ENCODE assay signal across 9 cellular contexts in genomic region chr3:170179444-170179843, GRCh38. TPM values are rescaled to one million over a fixed set of nuclear protein-coding genes. Genes with fewer than 3 reads are reported as not detected.
DNase-seq lines count a peak whose midpoint lies in the region; ATAC-seq and TF ChIP-seq lines count a peak whose summit lies in the region.
"Had no signal": no experiment of that assay in that cellular context is flagged by ENCODE, and none has a peak within 500 bp of the region (broad histone marks: within the 10 kb centered on the region; RNA-seq: fewer than 3 reads in every experiment).

No MANE protein-coding gene starts in this region.

- H3K4me3 ChIP-seq in CD4-positive, CD25-positive, alpha-beta regulatory T cell (ENCODE audit: low read depth, low read length) = peak overlapping the region; percentile 96
- peak overlapping the region; percentile 89 for H3K4me3 ChIP-seq in MM.1S (ENCODE audit: low read length)
- peak overlapping the region; percentile 70 for H3K4me3 ChIP-seq in neural progenitor cell

- no peaks in the 10 kb centered on the region for H4K20me1 ChIP-seq in MM.1S (ENCODE audit: insufficient read depth, low read length)
- H4K20me1 ChIP-seq in neural progenitor cell (ENCODE audit: low read depth) = peaks cover 6% of the 10 kb centered on the region

- no peaks in the 10 kb centered on the region for H3K27me3 ChIP-seq in CD4-positive, CD25-positive, alpha-beta regulatory T cell (ENCODE audit: control insufficient read depth, insufficient read depth, low read length)
- H3K27me3 ChIP-seq in MM.1S (replicated peaks; ENCODE audit: insufficient read depth, low read length) = no peaks in the 10 kb centered on the region
- H3K27me3 ChIP-seq in neural progenitor cell = no peaks in the 10 kb centered on the region
- H3K27me3 ChIP-seq: foreskin keratinocyte had no signal

- peaks cover 33% of the 10 kb centered on the region for H3K36me3 ChIP-seq in CD4-positive, CD25-positive, alpha-beta regulatory T cell (ENCODE audit: control insufficient read depth, insufficient read depth, low read length)
- H3K36me3 ChIP-seq in MM.1S (replicated peaks; ENCODE audit: insufficient read depth, low read length) = peaks cover 13% of the 10 kb centered on the region
- H3K36me3 ChIP-seq in neural progenitor cell = peaks cover 5% of the 10 kb centered on the region

- peak overlapping the region; percentile 98 to 100 (median 99) for H3K27ac Mint-ChIP-seq in CD4-positive, CD25-positive, alpha-beta regulatory T cell
- H3K27ac Mint-ChIP-seq in chondrocyte (ENCODE audit: unreplicated experiment) (peak overlapping the region; percentile 96), neural progenitor cell (peak overlapping the region; percentile 3), endothelial cell (ENCODE audit: unreplicated experiment) (no peak overlapping the region)

- H3K36me3 Mint-ChIP-seq in CD4-positive, CD25-positive, alpha-beta regulatory T cell = peaks cover 31% of the 10 kb centered on the region
- H3K36me3 Mint-ChIP-seq in chondrocyte (ENCODE audit: low read depth) = peaks cover 8% of the 10 kb centered on the region
- H3K36me3 Mint-ChIP-seq in neural progenitor cell = peaks cover 22% of the 10 kb centered on the region
- H3K36me3 Mint-ChIP-seq in endothelial cell (ENCODE audit: low read depth, unreplicated experiment) = peaks cover 15% of the 10 kb centered on the region

- peaks cover 25 to 51% (median 39%) of the 10 kb centered on the region in 4 donors for H3K4me1 Mint-ChIP-seq in CD4-positive, CD25-positive, alpha-beta regulatory T cell
- H3K4me1 Mint-ChIP-seq in chondrocyte (ENCODE audit: low read depth) (peaks cover 23% of the 10 kb centered on the region), neural progenitor cell (peaks cover 22% of the 10 kb centered on the region), endothelial cell (ENCODE audit: unreplicated experiment) (peaks cover 19% of the 10 kb centered on the region)

- H3K4me2 ChIP-seq in MM.1S (ENCODE audit: low read depth, low read length) = peak overlapping the region; percentile 97
- H3K4me2 ChIP-seq in neural progenitor cell = peak overlapping the region; percentile 87

- peaks cover 60% of the 10 kb centered on the region for H3K4me1 ChIP-seq in CD4-positive, CD25-positive, alpha-beta regulatory T cell (ENCODE audit: control insufficient read depth, insufficient read depth, low read length, poor library complexity, severe bottlenecking)
- peaks cover 26% of the 10 kb centered on the region for H3K4me1 ChIP-seq in MM.1S (ENCODE audit: low read length)
- H3K4me1 ChIP-seq in neural progenitor cell = peaks cover 24% of the 10 kb centered on the region

- peaks cover 25% of the 10 kb centered on the region for H3F3A ChIP-seq in MM.1S (ENCODE audit: insufficient read depth, low read length)
- no peaks in the 10 kb centered on the region for H3F3A ChIP-seq in neural progenitor cell (ENCODE audit: low read depth)

- H2AFZ ChIP-seq in MM.1S (ENCODE audit: low read length) = no peak overlapping the region
- H2AFZ ChIP-seq in neural progenitor cell (replicated peaks) = no peak overlapping the region

- H3K27ac ChIP-seq in CD4-positive, CD25-positive, alpha-beta regulatory T cell (ENCODE audit: insufficient read depth, low read length, poor library complexity, severe bottlenecking) = peak overlapping the region; percentile 98
- H3K27ac ChIP-seq in MM.1S (ENCODE audit: low read length) (peak overlapping the region; percentile 79; the same call in 1 of the 2 replicates), neural progenitor cell (no peak overlapping the region)

- H3K9me3 ChIP-seq in CD4-positive, CD25-positive, alpha-beta regulatory T cell (ENCODE audit: control insufficient read depth in 2 of 2, low read length in 2 of 2) = no peaks in the 10 kb centered on the region
- H3K9me3 ChIP-seq in MM.1S (replicated peaks; ENCODE audit: insufficient read depth, low read length) (no peaks in the 10 kb centered on the region), neural progenitor cell (ENCODE audit: low read depth) (no peaks in the 10 kb centered on the region)

- TF ChIP-seq CTCF in MM.1S (IDR thresholded peaks at IDR 0.05; ENCODE audit: low read length) = no peak
- no peak for TF ChIP-seq CTCF in chondrocyte (IDR thresholded peaks at IDR 0.05)
- TF ChIP-seq CTCF in neural progenitor cell (IDR thresholded peaks at IDR 0.05) = no peak
- TF ChIP-seq CTCF in endothelial cell (IDR thresholded peaks at IDR 0.05; ENCODE audit: unreplicated experiment) = no peak

- no peaks in the 10 kb centered on the region for H3K9me2 ChIP-seq in MM.1S (replicated peaks; ENCODE audit: insufficient read depth, low read length)

- peak overlapping the region; percentile 97 to 99 (median 98) for H3K4me3 Mint-ChIP-seq in CD4-positive, CD25-positive, alpha-beta regulatory T cell
- H3K4me3 Mint-ChIP-seq in chondrocyte (ENCODE audit: unreplicated experiment) (peak overlapping the region; percentile 98), neural progenitor cell (peak overlapping the region; percentile 99), endothelial cell (ENCODE audit: unreplicated experiment) (no peak overlapping the region)

- peaks cover 4% of the 10 kb centered on the region for H3K27me3 Mint-ChIP-seq in CD4-positive, CD25-positive, alpha-beta regulatory T cell
- H3K27me3 Mint-ChIP-seq in chondrocyte (ENCODE audit: low read depth) (no peaks in the 10 kb centered on the region), neural progenitor cell (ENCODE audit: insufficient read depth, low read depth) (peaks cover 6% of the 10 kb centered on the region), endothelial cell (ENCODE audit: unreplicated experiment) (peaks cover 3% of the 10 kb centered on the region)

- DNase-seq in CD4-positive, CD25-positive, alpha-beta regulatory T cell = peak in 1 of 3 donors; percentile 11
- DNase-seq in MM.1S = no peak
- no peak for DNase-seq in chondrocyte (ENCODE audit: low spot score)
- DNase-seq in neural progenitor cell (ENCODE audit: low spot score) = no peak
- DNase-seq in NCI-H2196 (lab: John Stamatoyannopoulos, UW; ENCODE audit: unreplicated experiment) = no peak
- DNase-seq in pons (ENCODE audit: low spot score) = no peak
- DNase-seq in endothelial cell (ENCODE audit: low spot score) = no peak

- peaks cover 0 to 2% (median 0%) of the 10 kb centered on the region in 7 donors for H3K9me3 Mint-ChIP-seq in CD4-positive, CD25-positive, alpha-beta regulatory T cell
- H3K9me3 Mint-ChIP-seq in chondrocyte (ENCODE audit: low read depth) (no peaks in the 10 kb centered on the region), neural progenitor cell (no peaks in the 10 kb centered on the region), endothelial cell (ENCODE audit: unreplicated experiment) (no peaks in the 10 kb centered on the region)

- H3K9ac ChIP-seq in MM.1S (ENCODE audit: low read length) = peak overlapping the region; percentile 95
- H3K9ac ChIP-seq in neural progenitor cell = no peak overlapping the region

- H3K79me2 ChIP-seq in MM.1S (ENCODE audit: low read length) (peaks cover 71% of the 10 kb centered on the region), neural progenitor cell (ENCODE audit: low read depth) (peaks cover 56% of the 10 kb centered on the region)

- no peak for ATAC-seq in CD4-positive, CD25-positive, alpha-beta regulatory T cell (ENCODE audit: low read depth in 2 of 2)
- ATAC-seq in HG02840 (IDR thresholded peaks at IDR 0.05; ENCODE audit: low FRiP score, unreplicated experiment) = no peak

RNA-seq across cellular contexts. Expression of gene PHC3, which starts 2.1 kb away (rescaled TPM):
- total RNA-seq in CD4-positive, CD25-positive, alpha-beta regulatory T cell = 177 TPM
- 10 to 100 TPM; 38.5 to 50.1 (median 42.7) TPM for polyA plus RNA-seq in CD4-positive, CD25-positive, alpha-beta regulatory T cell
- 45.6 to 52.6 TPM (median 45.8 TPM) in 3 replicates for total RNA-seq in chondrocyte
- total RNA-seq in neural progenitor cell (ENCODE audit: low replicate concordance) = 27.3 and 28.4 TPM in 2 replicates
- total RNA-seq in endothelial cell (ENCODE audit: unreplicated experiment) = 32.4 TPM

RNA-seq across cellular contexts. Expression of gene PRKCI, which starts 42.8 kb away (rescaled TPM):
- 20.8 TPM for total RNA-seq in CD4-positive, CD25-positive, alpha-beta regulatory T cell
- polyA plus RNA-seq in CD4-positive, CD25-positive, alpha-beta regulatory T cell = 10 to 100 TPM; 14.1 to 18.6 (median 18.2) TPM
- total RNA-seq in chondrocyte (36.7 to 59.8 TPM (median 55.4 TPM) in 3 replicates), neural progenitor cell (ENCODE audit: low replicate concordance) (67.4 and 87.8 TPM in 2 replicates), endothelial cell (ENCODE audit: unreplicated experiment) (39.7 TPM)
